ENCODE assay signal across 15 cellular contexts in genomic region chrX:17553451-17553850, GRCh38.
DNase-seq lines count a peak whose midpoint lies in the region; FAIRE-seq and TF ChIP-seq lines count a peak whose summit lies in the region.
"Had no signal": no experiment of that assay in that cellular context is flagged by ENCODE, and none has a peak within 500 bp of the region (broad histone marks: within the 10 kb centered on the region; RNA-seq: fewer than 3 reads in every experiment).

No MANE protein-coding gene starts in this region.

- H3K27me3 Mint-ChIP-seq in glutamatergic neuron (ENCODE audit: unreplicated experiment): no peaks in the 10 kb centered on the region

- no peaks in the 10 kb centered on the region for H3K36me3 ChIP-seq in bronchial epithelial cell (ENCODE audit: control insufficient read depth, insufficient read depth, low read length)

- FAIRE-seq in bronchial epithelial cell (lab: Jason Lieb, UNC): no peak
- FAIRE-seq: GM19239, K562 had no signal

- H3K4me3 Mint-ChIP-seq in glutamatergic neuron (ENCODE audit: unreplicated experiment): no peak overlapping the region
- H3K4me3 Mint-ChIP-seq: brain, neural crest cell had no signal

- no peaks in the 10 kb centered on the region for H3K36me3 Mint-ChIP-seq in glutamatergic neuron (ENCODE audit: unreplicated experiment)
- H3K36me3 Mint-ChIP-seq: brain had no signal

- no peaks in the 10 kb centered on the region for H3K9me3 Mint-ChIP-seq in glutamatergic neuron (ENCODE audit: unreplicated experiment)
- H3K9me3 Mint-ChIP-seq: brain, neural crest cell had no signal

- H3K27ac Mint-ChIP-seq in glutamatergic neuron (ENCODE audit: unreplicated experiment): no peak overlapping the region

- TF ChIP-seq CTCF in bronchial epithelial cell (IDR thresholded peaks at IDR 0.05; ENCODE audit: insufficient read depth, low read length, severe bottlenecking) (no peak), glutamatergic neuron (IDR thresholded peaks at IDR 0.05; ENCODE audit: partially characterized antibody, unreplicated experiment) (no peak)

- no peaks in the 10 kb centered on the region for H3K27me3 ChIP-seq in bronchial epithelial cell (ENCODE audit: control insufficient read depth, insufficient read depth, low read length)

- H3K4me3 ChIP-seq in bronchial epithelial cell (ENCODE audit: low read depth, low read length): no peak overlapping the region
- H3K4me3 ChIP-seq: K562 had no signal

- peaks cover 20% of the 10 kb centered on the region for H3K4me1 Mint-ChIP-seq in glutamatergic neuron (ENCODE audit: low read depth, unreplicated experiment)

- peak; percentile 92 for DNase-seq in A172 (ENCODE audit: low spot score)
- peak; percentile 38 for DNase-seq in HPDE6-E6E7 (ENCODE audit: extremely low spot score)
- peak; percentile 82 for DNase-seq in bronchial epithelial cell (ENCODE audit: low read depth)
- peak; percentile 89 for DNase-seq in kidney tubule cell (ENCODE audit: low spot score)
- DNase-seq in glutamatergic neuron: no peak
- DNase-seq in stimulated activated naive CD4-positive, alpha-beta T cell treated with Interleukin-2 at 50 U/mL for 16 hours (lab: John Stamatoyannopoulos, UW): no peak
- DNase-seq in NCI-H1436 treated with DMSO at 0.1 percent for 48 hours (lab: John Stamatoyannopoulos, UW): no peak
- DNase-seq in T-helper 1 cell: no peak
- DNase-seq: hippocampal formation; NCI-H510A; stimulated activated CD4-positive, alpha-beta T cell treated with anti-CD3 and anti-CD28 coated beads, Interleukin-4, amount 100 ng/mL, for 4 hours had no signal

Comparison
In these comparisons a context has a peak if more than half of its experiments do, and no peak if none do; other contexts are left out.
1. DNase-seq: peak in A172 (single experiment), HPDE6-E6E7 (single experiment), bronchial epithelial cell (single experiment) and kidney tubule cell (single experiment); none in glutamatergic neuron (single experiment), stimulated activated naive CD4-positive, alpha-beta T cell treated with Interleukin-2 at 50 U/mL for 16 hours (single experiment), NCI-H1436 treated with DMSO at 0.1 percent for 48 hours (single experiment) and T-helper 1 cell (0 of 5).